In genomic region chr17:28812980-28813377, GRCh38 we compare ENCODE assay signal across 8 cellular contexts. TPM values are rescaled to one million over a fixed set of nuclear protein-coding genes. Genes with fewer than 3 reads are reported as not detected.
DNase-seq lines count a peak whose midpoint lies in the region; ATAC-seq and TF ChIP-seq lines count a peak whose summit lies in the region.

No MANE protein-coding gene starts in this region.

- H3K4me3 Mint-ChIP-seq in T-helper 2 cell treated with Interferon-gamma antibody and Interleukin-4, amounts not matched to agents 5 μg/mL and 100 μg/mL, for 36 hours: peak overlapping the region; percentile 86
- H3K4me3 Mint-ChIP-seq in activated naive CD8-positive, alpha-beta T cell treated with anti-CD3 and anti-CD28 coated beads, Interleukin-2, amount 50 U/mL, for 24 hours: peak overlapping the region; percentile 86

- DNase-seq in T-helper 2 cell treated with Interferon-gamma antibody and Interleukin-4, amounts not matched to agents 5 μg/mL and 100 μg/mL, for 36 hours (ENCODE audit: low spot score): no peak
- DNase-seq in T-helper 2 cell (no peak), kidney epithelial cell (ENCODE audit: low read depth) (no peak), substantia nigra (lab: John Stamatoyannopoulos, UW) (peak in 2 of 49 donors; percentile 42 to 50), NCI-H128 (lab: John Stamatoyannopoulos, UW; ENCODE audit: unreplicated experiment) (no peak), cerebellum (ENCODE audit: low spot score) (no peak), NCI-H226 (no peak)
- DNase-seq in activated naive CD8-positive, alpha-beta T cell treated with anti-CD3 and anti-CD28 coated beads, Interleukin-2, amount 50 U/mL, for 24 hours: no peak

- H3K36me3 ChIP-seq in kidney epithelial cell (ENCODE audit: control insufficient read depth, insufficient read depth, low read length): no peaks in the 10 kb centered on the region

- H3K36me3 Mint-ChIP-seq in T-helper 2 cell treated with Interferon-gamma antibody and Interleukin-4, amounts not matched to agents 5 μg/mL and 100 μg/mL, for 36 hours (ENCODE audit: low read depth): peaks cover 2% of the 10 kb centered on the region
- no peaks in the 10 kb centered on the region for H3K36me3 Mint-ChIP-seq in activated naive CD8-positive, alpha-beta T cell treated with anti-CD3 and anti-CD28 coated beads, Interleukin-2, amount 50 U/mL, for 24 hours (ENCODE audit: low read depth)

- H3K4me3 ChIP-seq in kidney epithelial cell (ENCODE audit: low read depth, low read length): peak overlapping the region; percentile 55

- no peaks in the 10 kb centered on the region for H3K27me3 Mint-ChIP-seq in T-helper 2 cell treated with Interferon-gamma antibody and Interleukin-4, amounts not matched to agents 5 μg/mL and 100 μg/mL, for 36 hours (ENCODE audit: low read depth)
- no peaks in the 10 kb centered on the region for H3K27me3 Mint-ChIP-seq in activated naive CD8-positive, alpha-beta T cell treated with anti-CD3 and anti-CD28 coated beads, Interleukin-2, amount 50 U/mL, for 24 hours

- no peak for ATAC-seq in activated naive CD8-positive, alpha-beta T cell treated with anti-CD3 and anti-CD28 coated beads, Interleukin-2, amount 50 U/mL, for 24 hours

- H3K4me1 Mint-ChIP-seq in T-helper 2 cell treated with Interferon-gamma antibody and Interleukin-4, amounts not matched to agents 5 μg/mL and 100 μg/mL, for 36 hours (ENCODE audit: low read depth): peaks cover 27% of the 10 kb centered on the region
- H3K4me1 Mint-ChIP-seq in activated naive CD8-positive, alpha-beta T cell treated with anti-CD3 and anti-CD28 coated beads, Interleukin-2, amount 50 U/mL, for 24 hours: peaks cover 53% of the 10 kb centered on the region

- TF ChIP-seq CTCF in kidney epithelial cell (IDR thresholded peaks at IDR 0.05; ENCODE audit: insufficient read depth, low read length, poor library complexity, severe bottlenecking): no peak

- no peaks in the 10 kb centered on the region for H3K9me3 Mint-ChIP-seq in T-helper 2 cell treated with Interferon-gamma antibody and Interleukin-4, amounts not matched to agents 5 μg/mL and 100 μg/mL, for 36 hours
- no peaks in the 10 kb centered on the region for H3K9me3 Mint-ChIP-seq in activated naive CD8-positive, alpha-beta T cell treated with anti-CD3 and anti-CD28 coated beads, Interleukin-2, amount 50 U/mL, for 24 hours

- peak overlapping the region; percentile 92 for H3K27ac Mint-ChIP-seq in T-helper 2 cell treated with Interferon-gamma antibody and Interleukin-4, amounts not matched to agents 5 μg/mL and 100 μg/mL, for 36 hours
- peak overlapping the region; percentile 88 for H3K27ac Mint-ChIP-seq in activated naive CD8-positive, alpha-beta T cell treated with anti-CD3 and anti-CD28 coated beads, Interleukin-2, amount 50 U/mL, for 24 hours

- peak overlapping the region; percentile 85 for H3K27ac ChIP-seq in substantia nigra (ENCODE audit: low read depth, low read length, poor library complexity, severe bottlenecking)

- no peaks in the 10 kb centered on the region for H3K27me3 ChIP-seq in kidney epithelial cell (ENCODE audit: control insufficient read depth, insufficient read depth, low read length)

RNA-seq across cellular contexts. Expression of gene FAM222B, which starts 29.6 kb away (rescaled TPM):
- total RNA-seq in kidney epithelial cell: 24.3 and 37.7 TPM in 2 replicates
- 12.2 TPM for total RNA-seq in cerebellum

RNA-seq across cellular contexts. Expression of gene ERAL1, which starts 41.8 kb away (rescaled TPM):
- total RNA-seq in kidney epithelial cell (54.9 and 74.1 TPM in 2 replicates), cerebellum (28.8 TPM)
